In the genomic region with DNA sequence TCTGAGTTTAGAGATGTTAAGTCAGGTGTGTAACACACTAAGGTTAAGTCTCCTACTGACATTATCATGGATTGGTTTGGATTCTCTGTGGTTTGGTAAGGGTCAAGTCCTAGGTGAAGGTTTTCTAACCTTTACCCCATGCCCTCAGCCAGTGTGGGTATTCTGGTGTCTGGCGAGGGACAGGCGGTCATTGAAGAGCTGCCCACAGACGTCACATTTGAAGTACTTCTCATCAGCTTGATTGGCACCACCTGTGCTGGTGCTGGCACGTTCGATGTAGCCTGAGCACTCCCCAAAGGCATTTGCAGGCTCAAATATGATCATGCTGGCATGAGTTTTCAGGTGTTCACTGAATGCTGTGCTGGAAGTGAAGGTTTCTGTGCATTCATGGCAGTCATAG, we compare ENCODE assay signal across 10 cellular contexts. TPM values are rescaled to one million over a fixed set of nuclear protein-coding genes. Genes with fewer than 3 reads are reported as not detected.
"Had no signal": no experiment of that assay in that cellular context is flagged by ENCODE, and none has a peak within 500 bp of the region (broad histone marks: within the 10 kb centered on the region; RNA-seq: fewer than 3 reads in every experiment).

No MANE protein-coding gene starts in this region.

- FAIRE-seq: HTR-8/SVneo, K562 had no signal

- H3K4me2 ChIP-seq: KMS-11 had no signal

- H3K27ac ChIP-seq: HL-60, KMS-11 had no signal

- H3K9ac ChIP-seq: KMS-11 had no signal

- DNase-seq: IMR-90, KBM-7, KG1 had no signal

- ATAC-seq: K562 had no signal

- H3K4me3 ChIP-seq: K562 had no signal

RNA-seq across cellular contexts. Expression of gene PEG3, which starts 27.0 kb away (rescaled TPM):
- total RNA-seq: HT-29, HT1080, IMR-90 had no signal
- polyA plus RNA-seq: IgD-negative memory B cell, IMR-90 had no signal

RNA-seq across cellular contexts. Expression of gene ZIM2, which starts 27.0 kb away (rescaled TPM):
- total RNA-seq: HT-29, HT1080, IMR-90, K562 had no signal
- polyA plus RNA-seq: IgD-negative memory B cell, IMR-90, K562 had no signal
